Comparison of ENCODE assay signal across 15 cellular contexts in the genomic region with DNA sequence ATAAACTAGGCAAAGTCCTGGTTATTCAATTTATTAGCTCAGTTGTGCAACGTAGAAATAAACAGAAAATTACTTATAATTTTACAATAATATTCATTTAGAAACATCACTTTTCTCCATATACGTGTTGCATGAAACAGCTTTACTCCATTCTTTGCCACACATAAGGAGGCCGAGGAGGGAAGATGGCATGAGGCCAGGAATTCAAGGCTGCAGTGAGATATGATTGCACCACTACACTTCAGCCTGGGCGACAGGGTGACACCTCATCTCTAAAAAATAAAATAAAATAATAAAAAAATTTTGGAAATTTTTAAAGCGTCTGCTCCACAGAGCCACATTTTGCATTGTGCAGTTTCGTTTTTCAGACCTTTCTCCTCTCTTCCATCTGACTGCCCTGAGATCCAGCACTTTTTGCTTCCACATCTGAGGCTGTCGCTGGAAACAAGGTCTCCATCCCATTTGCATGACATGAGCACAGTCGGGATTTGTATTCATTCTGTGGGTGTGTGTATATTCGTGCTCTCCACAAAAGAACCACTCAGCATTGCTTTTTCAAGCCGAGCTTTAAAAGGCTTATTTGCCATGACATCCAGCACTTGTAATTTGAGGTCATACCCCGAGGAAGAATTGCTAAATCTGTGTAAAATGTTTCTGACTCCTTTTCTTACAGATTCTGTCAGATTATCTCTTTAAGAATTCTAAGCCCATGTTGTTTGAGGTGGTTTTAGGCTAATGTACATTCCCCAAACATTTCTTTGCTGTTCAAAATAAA.
DNase-seq lines count a peak whose midpoint lies in the region; ATAC-seq and TF ChIP-seq lines count a peak whose summit lies in the region.
"Had no signal": no experiment of that assay in that cellular context is flagged by ENCODE, and none has a peak within 500 bp of the region (broad histone marks: within the 10 kb centered on the region; RNA-seq: fewer than 3 reads in every experiment).

No MANE protein-coding gene starts in this region.

- peaks cover 19 to 29% of the 10 kb centered on the region in 2 experiments for H3K4me1 ChIP-seq in trophoblast cell (ENCODE audit: control insufficient read depth in 1 of 2, insufficient read depth in 2 of 2, low read length in 2 of 2)
- H3K4me1 ChIP-seq in SK-N-SH (ENCODE audit: control insufficient read depth in 1 of 2, insufficient read depth in 2 of 2, low read depth in 1 of 2, low read length in 1 of 2), result peaks cover 0 to 3% of the 10 kb centered on the region in 2 experiments; a peak in 2 of 4 replicates
- H3K4me1 ChIP-seq: stomach had no signal

- no peak overlapping the region for H4K8ac ChIP-seq in trophoblast cell (ENCODE audit: low read depth, low read length)

- no peak for ATAC-seq in HG03432 (IDR thresholded peaks at IDR 0.05; ENCODE audit: unreplicated experiment)

- no peaks in the 10 kb centered on the region for H4K20me1 ChIP-seq in SK-N-SH (ENCODE audit: insufficient read depth)

- no peak overlapping the region for H4K12ac ChIP-seq in trophoblast cell (ENCODE audit: low read depth, low read length)

- no peak overlapping the region for H4K91ac ChIP-seq in trophoblast cell (ENCODE audit: low read depth, low read length)

- H3K27me3 ChIP-seq in dorsolateral prefrontal cortex (peaks cover 0 to 16% (median 0%) of the 10 kb centered on the region in 45 donors), trophoblast cell (ENCODE audit: insufficient read depth, low read length) (no peaks in the 10 kb centered on the region), SK-N-SH (ENCODE audit: insufficient read depth) (no peaks in the 10 kb centered on the region)

- H3K9ac ChIP-seq in trophoblast cell (ENCODE audit: low read length) (no peak overlapping the region), SK-N-SH (no peak overlapping the region)

- no peak overlapping the region for H2BK120ac ChIP-seq in trophoblast cell (ENCODE audit: insufficient read depth, low read length, poor library complexity)

- no peak for TF ChIP-seq RAD21 in SK-N-SH (IDR thresholded peaks at IDR 0.05; ENCODE audit: low read length)

- intact Hi-C loops in dorsolateral prefrontal cortex (cut with DNase I), result no loop called here

- no peak overlapping the region for H2BK5ac ChIP-seq in trophoblast cell (ENCODE audit: low read depth, low read length, poor library complexity)

- peak overlapping the region in 38 of 59 donors; percentile 0 to 48 (median 27) for H3K4me3 ChIP-seq in dorsolateral prefrontal cortex
- H3K4me3 ChIP-seq in trophoblast cell (ENCODE audit: low read depth, low read length), result no peak overlapping the region
- H3K4me3 ChIP-seq in SK-N-SH (ENCODE audit: low read depth in 2 of 2, low read length in 1 of 2), result no peak overlapping the region
- H3K4me3 ChIP-seq: stomach had no signal

- TF ChIP-seq EP300 in SK-N-SH (IDR thresholded peaks at IDR 0.05; ENCODE audit: borderline replicate concordance in 1 of 2, low read depth in 1 of 2, low read length in 1 of 2), result no peak

- TF ChIP-seq CTCF in dorsolateral prefrontal cortex (IDR thresholded peaks at IDR 0.05 in 54 of 56, conservative IDR thresholded peaks at IDR 0.05 in 2 of 56; ENCODE audit: low read depth in 1 of 56, partially characterized antibody in 56 of 56) (no peak), SK-N-SH (IDR thresholded peaks at IDR 0.05) (no peak)

- peak; percentile 37 for DNase-seq in Daoy (ENCODE audit: low read depth)
- DNase-seq in NCI-H187 treated with DMSO at 0.1 percent for 48 hours (lab: John Stamatoyannopoulos, UW), result peak; percentile 32
- DNase-seq in dorsolateral prefrontal cortex, result peak in 2 of 10 donors; percentile 18 to 44
- DNase-seq in trophoblast cell, result peak in 1 of 2 donors; percentile 38
- no peak for DNase-seq in iPS-NIHi7 (ENCODE audit: extremely low spot score)
- no peak for DNase-seq in SK-N-SH
- no peak for DNase-seq in occipital lobe (lab: John Stamatoyannopoulos, UW)
- DNase-seq: activated CD4-positive, CD25-positive, alpha-beta regulatory T cell treated with anti-CD3 and anti-CD28 coated beads, Interleukin-2, amount 50 U/mL, for 72 hours; effector CD8-positive, alpha-beta T cell; kidney; midbrain; NCI-H510A; stomach; T-helper 9 cell had no signal

- H3K36me3 ChIP-seq in trophoblast cell (ENCODE audit: control insufficient read depth in 1 of 2, insufficient read depth in 2 of 2, low read length in 2 of 2) (no peaks in the 10 kb centered on the region), SK-N-SH (replicated peaks in 1 of 2; ENCODE audit: control insufficient read depth in 1 of 2, insufficient read depth in 2 of 2, low read length in 1 of 2) (no peaks in the 10 kb centered on the region)
- H3K36me3 ChIP-seq: stomach had no signal

- POLR2A ChIA-PET in SK-N-SH (lab: Yijun Ruan, JAX), result no interaction called here

- H3K4ac ChIP-seq in trophoblast cell (ENCODE audit: low read depth, low read length), result no peak overlapping the region

- no peak overlapping the region for H2AFZ ChIP-seq in trophoblast cell (ENCODE audit: insufficient read depth, low read length, poor library complexity)
- H2AFZ ChIP-seq in SK-N-SH (ENCODE audit: low read depth), result no peak overlapping the region

- no peaks in the 10 kb centered on the region for H3K9me3 ChIP-seq in trophoblast cell (ENCODE audit: insufficient read depth, low read depth, low read length)
- H3K9me3 ChIP-seq in SK-N-SH, result no peaks in the 10 kb centered on the region
- H3K9me3 ChIP-seq: stomach had no signal

- CTCF ChIA-PET in SK-N-SH (lab: Yijun Ruan, JAX), result interaction anchor here (0.7 to 1.4 kb wide), 5 partner anchors 14 to 206 kb away, joined by 3 to 7 read pairs (median 4); no protein-coding TSS in a partner anchor

- no peak overlapping the region for H2AK5ac ChIP-seq in trophoblast cell (ENCODE audit: low read length)

- no CpG with 5 or more reads among the region's 11 CpGs for WGBS in trophoblast cell (ENCODE audit: extremely low coverage, insufficient coverage, insufficient read length)
- WGBS in SK-N-SH (ENCODE audit: low lambda C conversion rate), result 40% methylated on average over 11 of the region's 11 CpGs

- no peaks in the 10 kb centered on the region for H3K9me2 ChIP-seq in SK-N-SH

- H3K79me2 ChIP-seq in trophoblast cell (ENCODE audit: control insufficient read depth, insufficient read depth, low read length, poor library complexity), result no peaks in the 10 kb centered on the region
- no peaks in the 10 kb centered on the region for H3K79me2 ChIP-seq in SK-N-SH (ENCODE audit: insufficient read depth)

- H3K14ac ChIP-seq in trophoblast cell (ENCODE audit: low read length), result no peak overlapping the region

- H3K27ac ChIP-seq in dorsolateral prefrontal cortex (no peak overlapping the region), trophoblast cell (ENCODE audit: low read depth, low read length) (peak overlapping the region; percentile 51), SK-N-SH (ENCODE audit: low read depth in 2 of 2, low read length in 1 of 2) (no peak overlapping the region)
- H3K27ac ChIP-seq: stomach had no signal

- no peak overlapping the region for H3K23ac ChIP-seq in trophoblast cell (ENCODE audit: low read length)

- no peaks in the 10 kb centered on the region for H3F3A ChIP-seq in SK-N-SH (replicated peaks; ENCODE audit: insufficient read depth)

- no peak overlapping the region for H3K18ac ChIP-seq in trophoblast cell (ENCODE audit: low read length)

- H3K79me1 ChIP-seq in trophoblast cell (ENCODE audit: low read length), result peaks cover 41% of the 10 kb centered on the region

- H3K4me2 ChIP-seq in trophoblast cell (ENCODE audit: low read length), result peak overlapping the region; percentile 8
- H3K4me2 ChIP-seq in SK-N-SH, result no peak overlapping the region

- no peak overlapping the region for H2BK12ac ChIP-seq in trophoblast cell (ENCODE audit: low read length)

TF ChIP-seq in SK-N-SH, 30 proteins besides CTCF, POLR2A, EP300 and RAD21:
- no peak for TF ChIP-seq JUND (IDR thresholded peaks at IDR 0.05)
- TF ChIP-seq TEAD4 (IDR thresholded peaks at IDR 0.05; ENCODE audit: borderline replicate concordance, insufficient read depth), result no peak
- TF ChIP-seq ELF1 (IDR thresholded peaks at IDR 0.05), result no peak
- TF ChIP-seq MEF2A (IDR thresholded peaks at IDR 0.05; ENCODE audit: borderline replicate concordance, low read depth), result no peak
- TF ChIP-seq, protein P1, sequence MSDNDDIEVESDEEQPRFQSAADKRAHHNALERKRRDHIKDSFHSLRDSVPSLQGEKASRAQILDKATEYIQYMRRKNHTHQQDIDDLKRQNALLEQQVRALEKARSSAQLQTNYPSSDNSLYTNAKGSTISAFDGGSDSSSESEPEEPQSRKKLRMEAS (IDR thresholded peaks at IDR 0.05; ENCODE audit: low read depth), result no peak
- TF ChIP-seq TCF12 (IDR thresholded peaks at IDR 0.05), result no peak
TF ChIP-seq in SK-N-SH: peak in this region for 0.

Comparison
In these comparisons a context has a peak if more than half of its experiments do, and no peak if none do; other contexts are left out.
1. DNase-seq: peak in Daoy (single experiment) and NCI-H187 treated with DMSO at 0.1 percent for 48 hours (single experiment); none in iPS-NIHi7 (single experiment), SK-N-SH (single experiment) and occipital lobe (single experiment).
2. H3K4me3 ChIP-seq: peak in dorsolateral prefrontal cortex (38 of 59); none in trophoblast cell (single experiment) and SK-N-SH (0 of 2).